10 cellular contexts compared by ENCODE assay signal in the genomic region with DNA sequence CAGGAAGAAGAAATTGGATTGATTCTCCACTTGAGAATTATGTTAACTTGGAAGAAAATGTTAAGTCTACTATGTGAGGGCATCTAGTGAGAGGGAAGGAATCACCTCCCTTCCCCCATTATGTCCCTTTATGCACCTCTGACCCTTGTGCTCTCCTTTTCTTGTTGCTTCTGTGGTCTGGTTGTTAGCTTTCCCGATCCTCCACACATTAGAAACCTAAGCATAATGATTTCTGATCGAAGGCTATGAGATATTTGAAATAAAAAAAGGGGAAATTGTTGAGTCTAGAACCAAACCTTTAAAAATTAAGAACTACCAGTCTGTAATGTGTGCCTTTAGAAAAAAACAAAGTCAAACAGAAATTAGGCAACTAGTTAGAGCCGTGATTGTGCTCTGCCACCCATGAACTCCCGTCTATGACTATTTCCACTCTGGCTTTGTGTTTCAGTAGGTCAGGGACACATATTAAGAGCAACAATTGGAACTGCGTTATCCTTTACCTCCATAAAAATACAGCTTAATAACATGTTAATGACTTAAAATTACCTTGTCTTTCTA. TPM values are rescaled to one million over a fixed set of nuclear protein-coding genes. Genes with fewer than 3 reads are reported as not detected.
DNase-seq lines count a peak whose midpoint lies in the region; ATAC-seq, FAIRE-seq and TF ChIP-seq lines count a peak whose summit lies in the region.
"Had no signal": no experiment of that assay in that cellular context is flagged by ENCODE, and none has a peak within 500 bp of the region (broad histone marks: within the 10 kb centered on the region; RNA-seq: fewer than 3 reads in every experiment).

No MANE protein-coding gene starts in this region.

- H3K9me3 ChIP-seq in HUES6 (ENCODE audit: control insufficient read depth, insufficient read depth, low read depth, low read length) (no peaks in the 10 kb centered on the region), spleen (no peaks in the 10 kb centered on the region)
- H3K9me3 ChIP-seq: neutrophil had no signal

- ATAC-seq in GM18517 (IDR thresholded peaks at IDR 0.05; ENCODE audit: unreplicated experiment) = no peak

- H3K27me3 ChIP-seq in HUES6 (ENCODE audit: control insufficient read depth, insufficient read depth, low read length) (no peaks in the 10 kb centered on the region), spleen (replicated peaks in 1 of 7) (peaks cover 0 to 46% (median 18%) of the 10 kb centered on the region in 7 donors)

- peak; percentile 58 for FAIRE-seq in islet of Langerhans (lab: Jason Lieb, UNC)

- TF ChIP-seq CTCF in astrocyte of the cerebellum (IDR thresholded peaks at IDR 0.05; ENCODE audit: low read depth, low read length, missing control alignments) (no peak), spleen (IDR thresholded peaks at IDR 0.05 in 8 of 11, conservative IDR thresholded peaks at IDR 0.05 in 3 of 11) (no peak), GM20000 (IDR thresholded peaks at IDR 0.05; ENCODE audit: extremely low read depth, missing control alignments) (no peak)

- in situ Hi-C loops in astrocyte of the cerebellum (cut with HindIII; ENCODE audit: low sequenced_read_pairs) = loop anchor here (25.0 kb wide), 1 partner anchor 1136 kb away; no protein-coding TSS in a partner anchor

- intact Hi-C loops in spleen (cut with DNase I; ENCODE audit: low total_unique reads) = no loop called here

- peak overlapping the region; percentile 85; the same call in 1 of the 2 replicates for H3K27ac ChIP-seq in HUES6 (ENCODE audit: low read depth, low read length)
- H3K27ac ChIP-seq in spleen = peak overlapping the region in 3 of 8 donors; percentile 77 to 84 (median 80)
- H3K27ac ChIP-seq: neutrophil had no signal

- peak overlapping the region; percentile 95 for H3K9ac ChIP-seq in HUES6 (ENCODE audit: low read length)

- peaks cover 60% of the 10 kb centered on the region for H3K4me1 ChIP-seq in HUES6 (ENCODE audit: control insufficient read depth, insufficient read depth, low read length)
- peaks cover 0 to 18% (median 0%) of the 10 kb centered on the region in 6 donors for H3K4me1 ChIP-seq in spleen

- H3K36me3 ChIP-seq in HUES6 (ENCODE audit: control insufficient read depth, insufficient read depth, low read length) = no peaks in the 10 kb centered on the region
- no peaks in the 10 kb centered on the region for H3K36me3 ChIP-seq in spleen
- H3K36me3 ChIP-seq: neutrophil had no signal

- TF ChIP-seq POLR2A in spleen (IDR thresholded peaks at IDR 0.05) = no peak

- H3K4me3 ChIP-seq in HUES6 (ENCODE audit: low read depth, low read length) = peak overlapping the region; percentile 84
- H3K4me3 ChIP-seq in astrocyte of the cerebellum (ENCODE audit: low read depth, low read length) = peak overlapping the region; percentile 96
- peak overlapping the region in 7 of 8 donors; percentile 16 to 73 (median 46) for H3K4me3 ChIP-seq in spleen

- 20 to 29% (median 22%) methylated on average over 5 of the region's 5 CpGs for WGBS in spleen, 5 donors

- DNase-seq in astrocyte of the cerebellum (ENCODE audit: low read depth) (no peak), spleen (no peak), ecto neural progenitor cell (ENCODE audit: low spot score) (no peak), GM20000 (ENCODE audit: low spot score) (no peak)
- DNase-seq: effector memory CD4-positive, alpha-beta T cell had no signal

RNA-seq across cellular contexts. Expression of gene GPC6, which starts 0.5 kb away (rescaled TPM):
- total RNA-seq in spleen = 1 to 10 TPM; 2.0 to 9.3 (median 5.6) TPM
- polyA plus RNA-seq in spleen = under 1 TPM; 0.22 to 0.62 (median 0.48) TPM
- total RNA-seq: activated CD8-positive, alpha-beta memory T cell treated with anti-CD3 and anti-CD28 coated beads for 36 hours had no signal

Comparison
In these comparisons a context has a peak if more than half of its experiments do, and no peak if none do; other contexts are left out.
1. H3K4me3 ChIP-seq: peak in every context shown above with its lines; median percentile 96 in astrocyte of the cerebellum; 84 in HUES6; 46 in spleen.